19 cellular contexts compared by ENCODE assay signal in genomic region chrX:114006664-114007063, GRCh38.
"Had no signal": no experiment of that assay in that cellular context is flagged by ENCODE, and none has a peak within 500 bp of the region (broad histone marks: within the 10 kb centered on the region; RNA-seq: fewer than 3 reads in every experiment).

No MANE protein-coding gene starts in this region.

- H3K27me3 Mint-ChIP-seq: natural killer cell treated with Interleukin-12 subunit alpha and Interleukin-12 subunit beta and Interleukin-15 and Interleukin-18, amount 100 ng/mL, for 72 hours had no signal

- H3K4me1 Mint-ChIP-seq: neural progenitor cell had no signal

- H3K27ac Mint-ChIP-seq: natural killer cell treated with Interleukin-12 subunit alpha and Interleukin-12 subunit beta and Interleukin-15 and Interleukin-18, amount 100 ng/mL, for 72 hours; neural progenitor cell had no signal

- DNase-seq: effector memory CD4-positive, alpha-beta T cell; heart right ventricle; hypothalamus; kidney glomerular epithelial cell; nucleus accumbens; ovary; sigmoid colon; stimulated activated CD4-positive, alpha-beta T cell treated with anti-CD3 and anti-CD28 coated beads, Interleukin-2, amount 100 ng/mL, for 24 hours; stimulated activated CD4-positive, alpha-beta T cell treated with anti-CD3 and anti-CD28 coated beads, Interleukin-4, amount 100 ng/mL, for 4 hours; stimulated activated naive CD4-positive, alpha-beta T cell; stomach; substantia nigra; trophoblast cell had no signal

- H3K9me3 Mint-ChIP-seq: neural progenitor cell had no signal

- H3K36me3 Mint-ChIP-seq: natural killer cell treated with Interleukin-12 subunit alpha and Interleukin-12 subunit beta and Interleukin-15 and Interleukin-18, amount 100 ng/mL, for 72 hours; neural progenitor cell had no signal

- ATAC-seq: esophagus mucosa; heart right ventricle; natural killer cell treated with Interleukin-12 subunit alpha and Interleukin-12 subunit beta and Interleukin-15 and Interleukin-18, amount 100 ng/mL, for 72 hours had no signal

- H3K4me3 Mint-ChIP-seq: natural killer cell treated with Interleukin-12 subunit alpha and Interleukin-12 subunit beta and Interleukin-15 and Interleukin-18, amount 100 ng/mL, for 72 hours; neural progenitor cell had no signal

- FAIRE-seq: endometrium, frontal cortex, islet of Langerhans had no signal
